ENCODE assay signal across 25 cellular contexts in genomic region chr5:20606006-20606405, GRCh38.
"Had no signal": no experiment of that assay in that cellular context is flagged by ENCODE, and none has a peak within 500 bp of the region (broad histone marks: within the 10 kb centered on the region; RNA-seq: fewer than 3 reads in every experiment).

No MANE protein-coding gene starts in this region.

- H3K27ac ChIP-seq: body of pancreas, ovary, psoas muscle, tibial artery had no signal

- DNase-seq: activated B cell treated with CpG ODN at 0.5 μM for 24 hours; activated CD4-positive, alpha-beta T cell treated with anti-CD3 and anti-CD28 coated beads for 36 hours; activated CD4-positive, alpha-beta T cell treated with anti-CD3 and anti-CD28 coated beads, Interleukin-2, amount 50 U/mL, for 4 hours; activated CD8-positive, alpha-beta memory T cell treated with anti-CD3 and anti-CD28 coated beads for 24 hours; activated CD8-positive, alpha-beta memory T cell treated with anti-CD3 and anti-CD28 coated beads, Interleukin-2, amount 50 U/mL, for 48 hours; activated naive CD4-positive, alpha-beta T cell treated with Interleukin-2 at 50 U/mL for 16 hours; activated naive CD8-positive, alpha-beta T cell treated with anti-CD3 and anti-CD28 coated beads, Interleukin-2, amount 10 ng/mL, durations not matched to agents 7 days and 5 days; activated T-cell treated with anti-CD3 and anti-CD28 coated beads, Interleukin-2, amount 50 U/mL, for 4 hours; anterior cingulate cortex; body of pancreas; central memory CD4-positive, alpha-beta T cell; effector memory CD4-positive, alpha-beta T cell; kidney; midbrain; natural killer cell; ovary; psoas muscle; right cardiac atrium; stimulated activated CD4-positive, alpha-beta T cell treated with anti-CD3 and anti-CD28 coated beads, Interleukin-12 subunit alpha, Interleukin-12 subunit beta, amount 100 ng/mL, for 4 hours; stimulated activated CD4-positive, alpha-beta T cell treated with anti-CD3 and anti-CD28 coated beads, Interleukin-1b, Interleukin-23, amount 100 ng/mL, for 48 hours; stimulated activated naive CD8-positive, alpha-beta T cell treated with anti-CD3 and anti-CD28 coated beads, Interleukin-15, amount 100 ng/mL, for 72 hours; T-helper 1 cell; tibial artery had no signal

- H3K4me1 ChIP-seq: body of pancreas, psoas muscle, tibial artery had no signal

- H3K4me3 ChIP-seq: body of pancreas, ovary, psoas muscle, tibial artery had no signal

- H3K9me3 ChIP-seq: body of pancreas, ovary, psoas muscle, tibial artery had no signal

- ATAC-seq: activated CD4-positive, alpha-beta T cell treated with anti-CD3 and anti-CD28 coated beads for 36 hours; activated T-cell treated with anti-CD3 and anti-CD28 coated beads, Interleukin-2, amount 50 U/mL, for 4 hours; body of pancreas; esophagus mucosa; natural killer cell; stimulated activated effector memory CD8-positive, alpha-beta T cell treated with anti-CD3 and anti-CD28 coated beads, Interleukin-12 subunit alpha, Interleukin-12 subunit beta, amount 100 ng/mL, for 72 hours; stimulated activated naive CD8-positive, alpha-beta T cell treated with anti-CD3 and anti-CD28 coated beads, Interleukin-15, amount 100 ng/mL, for 72 hours had no signal

- H3K27me3 ChIP-seq: body of pancreas, ovary, tibial artery had no signal

- H3K36me3 ChIP-seq: ovary, tibial artery had no signal
